ENCODE assay signal across 15 cellular contexts in genomic region chr15:65834603-65835282, GRCh38. TPM values are rescaled to one million over a fixed set of nuclear protein-coding genes. Genes with fewer than 3 reads are reported as not detected.
A peak's percentile ranks its signal among the peaks of the same experiment; 100 is the strongest.
DNase-seq lines count a peak whose midpoint lies in the region; ATAC-seq and TF ChIP-seq lines count a peak whose summit lies in the region.
"Had no signal": no experiment of that assay in that cellular context is flagged by ENCODE, and none has a peak within 500 bp of the region (broad histone marks: within the 10 kb centered on the region; RNA-seq: fewer than 3 reads in every experiment).

No MANE protein-coding gene starts in this region.

- H3K4me1 Mint-ChIP-seq in CD8-positive, alpha-beta T cell (ENCODE audit: low read depth), result peaks cover 39% of the 10 kb centered on the region
- peaks cover 57% of the 10 kb centered on the region for H3K4me1 Mint-ChIP-seq in endothelial cell (ENCODE audit: unreplicated experiment)
- peaks cover 62% of the 10 kb centered on the region for H3K4me1 Mint-ChIP-seq in osteocyte (ENCODE audit: unreplicated experiment)

- H3K27ac Mint-ChIP-seq in CD8-positive, alpha-beta T cell, result peak overlapping the region; percentile 50
- peak overlapping the region; percentile 54 for H3K27ac Mint-ChIP-seq in endothelial cell (ENCODE audit: unreplicated experiment)
- peak overlapping the region; percentile 82 for H3K27ac Mint-ChIP-seq in osteocyte (ENCODE audit: unreplicated experiment)
- H3K27ac Mint-ChIP-seq: mesothelial cell of epicardium had no signal

- H3K9me3 Mint-ChIP-seq in CD8-positive, alpha-beta T cell, result no peaks in the 10 kb centered on the region
- H3K9me3 Mint-ChIP-seq in endothelial cell (ENCODE audit: unreplicated experiment), result no peaks in the 10 kb centered on the region
- H3K9me3 Mint-ChIP-seq in osteocyte (ENCODE audit: unreplicated experiment), result no peaks in the 10 kb centered on the region
- H3K9me3 Mint-ChIP-seq: H9, mesothelial cell of epicardium had no signal

- no peaks in the 10 kb centered on the region for H3K27me3 ChIP-seq in CD8-positive, alpha-beta T cell (ENCODE audit: insufficient read depth, low read length)
- H3K27me3 ChIP-seq: heart left ventricle had no signal

- no peak overlapping the region for H3K4me3 Mint-ChIP-seq in CD8-positive, alpha-beta T cell
- H3K4me3 Mint-ChIP-seq in endothelial cell (ENCODE audit: unreplicated experiment) (no peak overlapping the region), osteocyte (ENCODE audit: unreplicated experiment) (no peak overlapping the region)
- H3K4me3 Mint-ChIP-seq: H9, mesothelial cell of epicardium had no signal

- DNase-seq in CD8-positive, alpha-beta T cell, result no peak
- DNase-seq in endothelial cell (ENCODE audit: low spot score) (no peak), osteocyte (ENCODE audit: extremely low spot score, unreplicated experiment) (no peak)
- DNase-seq: GDM1, H9, NCI-H2029, nucleus accumbens had no signal

- peak overlapping the region; percentile 94 for H3K27ac ChIP-seq in 22Rv1
- H3K27ac ChIP-seq in CD8-positive, alpha-beta T cell (ENCODE audit: low read depth, low read length), result no peak overlapping the region

- H3K4me1 ChIP-seq in CD8-positive, alpha-beta T cell (ENCODE audit: insufficient read depth, low read length), result peaks cover 33% of the 10 kb centered on the region

- no peaks in the 10 kb centered on the region for H3K9me3 ChIP-seq in CD8-positive, alpha-beta T cell (ENCODE audit: low read length)
- H3K9me3 ChIP-seq: heart left ventricle had no signal

- ATAC-seq in CD8-positive, alpha-beta T cell, result no peak
- ATAC-seq in HG02759 (IDR thresholded peaks at IDR 0.05; ENCODE audit: unreplicated experiment), result no peak
- no peak for ATAC-seq in HG03521 (IDR thresholded peaks at IDR 0.05; ENCODE audit: unreplicated experiment)
- ATAC-seq in GM18858 (IDR thresholded peaks at IDR 0.05; ENCODE audit: unreplicated experiment), result no peak
- ATAC-seq in HG02588 (IDR thresholded peaks at IDR 0.05; ENCODE audit: unreplicated experiment), result no peak
- ATAC-seq: sciatic nerve had no signal

- CTCF ChIA-PET in CD8-positive, alpha-beta T cell (lab: Charles Lee), result interaction anchor here (0.7 to 6.7 kb wide), 7 partner anchors 11 to 199 kb away, joined by 3 to 38 read pairs (median 4); no protein-coding TSS in a partner anchor

- no peak overlapping the region for H3K4me3 ChIP-seq in CD8-positive, alpha-beta T cell (ENCODE audit: low read depth, low read length)
- H3K4me3 ChIP-seq: heart left ventricle had no signal

- no peaks in the 10 kb centered on the region for H3K36me3 ChIP-seq in CD8-positive, alpha-beta T cell (ENCODE audit: insufficient read depth, low read length)
- H3K36me3 ChIP-seq: heart left ventricle had no signal

- POLR2A ChIA-PET in CD8-positive, alpha-beta T cell (lab: Charles Lee), result interaction anchor here (0.6 to 3.7 kb wide), 3 partner anchors 43 to 200 kb away, joined by 3 to 14 read pairs (median 5); partner anchors contain the start of gene DENND4A

- intact Hi-C loops in CD8-positive, alpha-beta T cell (cut with DNase I, micrococcal nuclease), result loop anchor here in 1 of 2 experiments (10.0 kb wide), 1 partner anchor 80 kb away; no protein-coding TSS in a partner anchor

- H3K36me3 Mint-ChIP-seq in CD8-positive, alpha-beta T cell, result no peaks in the 10 kb centered on the region
- no peaks in the 10 kb centered on the region for H3K36me3 Mint-ChIP-seq in endothelial cell (ENCODE audit: low read depth, unreplicated experiment)
- H3K36me3 Mint-ChIP-seq in osteocyte (ENCODE audit: unreplicated experiment), result no peaks in the 10 kb centered on the region
- H3K36me3 Mint-ChIP-seq: mesothelial cell of epicardium had no signal

- no peaks in the 10 kb centered on the region for H3K27me3 Mint-ChIP-seq in CD8-positive, alpha-beta T cell (ENCODE audit: low read depth)
- H3K27me3 Mint-ChIP-seq in endothelial cell (ENCODE audit: unreplicated experiment) (peaks cover 2% of the 10 kb centered on the region), osteocyte (ENCODE audit: unreplicated experiment) (peaks cover 4% of the 10 kb centered on the region)

- TF ChIP-seq CTCF in 22Rv1 (IDR thresholded peaks at IDR 0.05) (no peak), endothelial cell (IDR thresholded peaks at IDR 0.05; ENCODE audit: unreplicated experiment) (no peak), osteocyte (IDR thresholded peaks at IDR 0.05) (no peak)
- TF ChIP-seq CTCF in CD8-positive, alpha-beta T cell (IDR thresholded peaks at IDR 0.05), result no peak

RNA-seq across cellular contexts. Expression of gene RAB11A, which starts 34.5 kb away (rescaled TPM):
- 10 to 100 TPM; 85.9 to 88.3 TPM for total RNA-seq in CD8-positive, alpha-beta T cell
- 482 TPM for total RNA-seq in endothelial cell (ENCODE audit: unreplicated experiment)
- 317 and 321 TPM in 2 replicates for total RNA-seq in osteocyte

RNA-seq across cellular contexts. Expression of gene DENND4A, which starts 42.6 kb away (rescaled TPM):
- total RNA-seq in CD8-positive, alpha-beta T cell, result 100 to 1,000 TPM; 105 TPM
- total RNA-seq in endothelial cell (ENCODE audit: unreplicated experiment), result 17.1 TPM
- total RNA-seq in osteocyte, result 22.5 and 24.5 TPM in 2 replicates
